In genomic region chr3:141401584-141402475, GRCh38 we compare ENCODE assay signal across 8 cellular contexts. TPM values are rescaled to one million over a fixed set of nuclear protein-coding genes. Genes with fewer than 3 reads are reported as not detected.
A peak's percentile ranks its signal among the peaks of the same experiment; 100 is the strongest.
DNase-seq lines count a peak whose midpoint lies in the region; ATAC-seq, FAIRE-seq and TF ChIP-seq lines count a peak whose summit lies in the region.

No MANE protein-coding gene starts in this region.

- H3K27ac ChIP-seq in esophagus squamous epithelium: peak overlapping the region; percentile 93 to 97 (median 96)

- H3K4me3 Mint-ChIP-seq in activated T-cell treated with anti-CD3 and anti-CD28 coated beads, Interleukin-2, amount 50 U/mL, for 24 hours: peak overlapping the region; percentile 80
- H3K4me3 Mint-ChIP-seq in nephron: peak overlapping the region; percentile 74 to 84 (median 83)

- no peaks in the 10 kb centered on the region for H3K36me3 ChIP-seq in Loucy (ENCODE audit: insufficient read depth, low read length)
- H3K36me3 ChIP-seq in esophagus squamous epithelium: peaks cover 0 to 37% (median 0%) of the 10 kb centered on the region in 3 donors

- H4K20me1 ChIP-seq in Loucy (ENCODE audit: insufficient read depth, low read length, poor library complexity, severe bottlenecking): no peaks in the 10 kb centered on the region

- peak overlapping the region; percentile 92 for H3K27ac Mint-ChIP-seq in activated T-cell treated with anti-CD3 and anti-CD28 coated beads, Interleukin-2, amount 50 U/mL, for 24 hours
- peak overlapping the region; percentile 42 to 98 (median 94) for H3K27ac Mint-ChIP-seq in nephron

- H3K4me1 Mint-ChIP-seq in activated T-cell treated with anti-CD3 and anti-CD28 coated beads, Interleukin-2, amount 50 U/mL, for 24 hours (ENCODE audit: low read depth): peaks cover 66% of the 10 kb centered on the region
- H3K4me1 Mint-ChIP-seq in nephron: peaks cover 30% of the 10 kb centered on the region

- H2AFZ ChIP-seq in Loucy (ENCODE audit: low read length): peak overlapping the region; percentile 87

- no peaks in the 10 kb centered on the region for H3K9me2 ChIP-seq in Loucy (replicated peaks; ENCODE audit: low read depth, low read length)

- no peaks in the 10 kb centered on the region; the same call in 1 of the 2 replicates for H3K9me3 ChIP-seq in Loucy (ENCODE audit: insufficient read depth, low read depth, low read length)
- H3K9me3 ChIP-seq in esophagus squamous epithelium: no peaks in the 10 kb centered on the region

- peak overlapping the region; percentile 51 for H3K4me2 ChIP-seq in Loucy (ENCODE audit: low read depth, low read length, poor library complexity, severe bottlenecking)

- no peaks in the 10 kb centered on the region for H3K79me2 ChIP-seq in Loucy (ENCODE audit: insufficient read depth, low read length)

- H3K9ac ChIP-seq in Loucy (ENCODE audit: low read depth, low read length, poor library complexity, severe bottlenecking): no peak overlapping the region

- peak; percentile 66 for ATAC-seq in GM21737 (IDR thresholded peaks at IDR 0.05; ENCODE audit: unreplicated experiment)

- WGBS in esophagus squamous epithelium, 2 donors: 12 to 25% methylated on average over 12 to 16 of the region's 59 CpGs

- H3K27me3 ChIP-seq in Loucy (ENCODE audit: insufficient read depth, low read length, poor library complexity, severe bottlenecking): no peaks in the 10 kb centered on the region
- H3K27me3 ChIP-seq in esophagus squamous epithelium: no peaks in the 10 kb centered on the region

- TF ChIP-seq CTCF in GM12875 (IDR thresholded peaks at IDR 0.05; ENCODE audit: borderline replicate concordance, insufficient read depth, low read depth, low read length): no peak
- TF ChIP-seq CTCF in Loucy (conservative IDR thresholded peaks at IDR 0.05; ENCODE audit: low read length): no peak
- TF ChIP-seq CTCF in esophagus squamous epithelium (IDR thresholded peaks at IDR 0.05): no peak
- no peak for TF ChIP-seq CTCF in nephron (IDR thresholded peaks at IDR 0.05; ENCODE audit: unreplicated experiment in 3 of 3)

- peaks cover 40% of the 10 kb centered on the region for H3K36me3 Mint-ChIP-seq in activated T-cell treated with anti-CD3 and anti-CD28 coated beads, Interleukin-2, amount 50 U/mL, for 24 hours (ENCODE audit: low read depth)
- peaks cover 49% of the 10 kb centered on the region for H3K36me3 Mint-ChIP-seq in nephron (ENCODE audit: low read depth)

- no peaks in the 10 kb centered on the region for H3F3A ChIP-seq in Loucy (ENCODE audit: low read depth)

- no peak for DNase-seq in activated T-cell treated with anti-CD3 and anti-CD28 coated beads, Interleukin-2, amount 50 U/mL, for 24 hours
- DNase-seq in esophagus squamous epithelium (lab: John Stamatoyannopoulos, UW) (no peak), urothelium cell line (ENCODE audit: low spot score) (peak; percentile 10), KG1 (lab: John Stamatoyannopoulos, UW) (no peak)

- no peak for FAIRE-seq in urothelium cell line (lab: Jason Lieb, UNC)

- peaks cover 3% of the 10 kb centered on the region for H3K4me1 ChIP-seq in Loucy (ENCODE audit: insufficient read depth, low read length, poor library complexity, severe bottlenecking)
- peaks cover 15 to 70% (median 28%) of the 10 kb centered on the region in 3 donors for H3K4me1 ChIP-seq in esophagus squamous epithelium

- H3K4me3 ChIP-seq in GM12875 (ENCODE audit: low read depth, low read length) (peak overlapping the region; percentile 80), Loucy (ENCODE audit: low read length, poor library complexity, severe bottlenecking) (peak overlapping the region; percentile 69), esophagus squamous epithelium (peak overlapping the region; percentile 71 to 88 (median 81))

- intact Hi-C loops in esophagus squamous epithelium (cut with DNase I): no loop called here

- peaks cover 5% of the 10 kb centered on the region for H3K9me3 Mint-ChIP-seq in activated T-cell treated with anti-CD3 and anti-CD28 coated beads, Interleukin-2, amount 50 U/mL, for 24 hours
- peaks cover 6% of the 10 kb centered on the region for H3K9me3 Mint-ChIP-seq in nephron

- H3K27me3 Mint-ChIP-seq in activated T-cell treated with anti-CD3 and anti-CD28 coated beads, Interleukin-2, amount 50 U/mL, for 24 hours: no peaks in the 10 kb centered on the region
- H3K27me3 Mint-ChIP-seq in nephron (ENCODE audit: low read depth): no peaks in the 10 kb centered on the region

- TF ChIP-seq POLR2A in esophagus squamous epithelium (IDR thresholded peaks at IDR 0.05): peak in 2 of 4 donors; percentile 51 to 60

RNA-seq across cellular contexts. Expression of gene ZBTB38, which starts 33.5 kb away (rescaled TPM):
- 10 to 100 TPM; 15.6 to 54.4 (median 33.1) TPM for total RNA-seq in esophagus squamous epithelium
